ENCODE assay signal across 1 cellular context in the genomic region with DNA sequence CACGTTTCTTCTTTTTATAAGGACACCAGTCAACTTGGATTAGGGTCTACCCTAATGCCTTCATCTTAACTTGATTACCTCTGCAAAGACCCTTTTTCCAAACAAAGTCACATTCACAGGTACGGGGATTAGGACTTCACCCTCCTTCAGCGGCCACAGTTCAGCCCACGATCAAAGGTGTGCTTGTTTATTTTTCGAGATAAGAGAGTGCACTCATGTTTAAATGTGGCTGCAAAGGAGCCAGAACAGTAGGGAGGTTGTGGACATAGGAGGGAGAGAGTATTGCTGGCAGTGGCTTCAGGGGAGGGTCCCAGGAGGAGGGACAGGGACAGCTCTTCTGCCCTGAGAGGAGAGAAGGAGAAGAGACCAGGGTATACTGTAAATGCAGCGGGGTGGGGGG.
TF ChIP-seq lines count a peak whose summit lies in the region.

No MANE protein-coding gene starts in this region.

TF ChIP-seq in HepG2, 621 proteins besides CTCF, POLR2A, EP300 and RAD21 (continued from another document and continues in another):
- TF ChIP-seq TRIM24 (CRISPR knock-in tag; IDR thresholded peaks at IDR 0.05), result 0 out of 2 replicates have a peak, but pooled peaks have one; percentile 48
- TF ChIP-seq, protein P1, sequence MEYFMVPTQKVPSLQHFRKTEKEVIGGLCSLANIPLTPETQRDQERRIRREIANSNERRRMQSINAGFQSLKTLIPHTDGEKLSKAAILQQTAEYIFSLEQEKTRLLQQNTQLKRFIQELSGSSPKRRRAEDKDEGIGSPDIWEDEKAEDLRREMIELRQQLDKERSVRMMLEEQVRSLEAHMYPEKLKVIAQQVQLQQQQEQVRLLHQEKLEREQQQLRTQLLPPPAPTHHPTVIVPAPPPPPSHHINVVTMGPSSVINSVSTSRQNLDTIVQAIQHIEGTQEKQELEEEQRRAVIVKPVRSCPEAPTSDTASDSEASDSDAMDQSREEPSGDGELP (IDR thresholded peaks at IDR 0.05; ENCODE audit: borderline replicate concordance, low read depth), result 0 out of 2 replicates have a peak, but pooled peaks have one; percentile 31
- 0 out of 2 replicates have a peak, but pooled peaks have one; percentile 33 for TF ChIP-seq RNF2 (conservative IDR thresholded peaks at IDR 0.05; ENCODE audit: low read depth)
- TF ChIP-seq SOX5 (CRISPR knock-in tag; IDR thresholded peaks at IDR 0.05; ENCODE audit: borderline replicate concordance), result peak; percentile 83
- TF ChIP-seq YEATS2 (CRISPR knock-in tag; IDR thresholded peaks at IDR 0.05; ENCODE audit: borderline replicate concordance), result peak; percentile 40; the same call in 1 of the 2 replicates
- TF ChIP-seq, protein P2, sequence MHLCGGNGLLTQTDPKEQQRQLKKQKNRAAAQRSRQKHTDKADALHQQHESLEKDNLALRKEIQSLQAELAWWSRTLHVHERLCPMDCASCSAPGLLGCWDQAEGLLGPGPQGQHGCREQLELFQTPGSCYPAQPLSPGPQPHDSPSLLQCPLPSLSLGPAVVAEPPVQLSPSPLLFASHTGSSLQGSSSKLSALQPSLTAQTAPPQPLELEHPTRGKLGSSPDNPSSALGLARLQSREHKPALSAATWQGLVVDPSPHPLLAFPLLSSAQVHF (CRISPR knock-in tag; IDR thresholded peaks at IDR 0.05), result no peak
- TF ChIP-seq, protein P3, sequence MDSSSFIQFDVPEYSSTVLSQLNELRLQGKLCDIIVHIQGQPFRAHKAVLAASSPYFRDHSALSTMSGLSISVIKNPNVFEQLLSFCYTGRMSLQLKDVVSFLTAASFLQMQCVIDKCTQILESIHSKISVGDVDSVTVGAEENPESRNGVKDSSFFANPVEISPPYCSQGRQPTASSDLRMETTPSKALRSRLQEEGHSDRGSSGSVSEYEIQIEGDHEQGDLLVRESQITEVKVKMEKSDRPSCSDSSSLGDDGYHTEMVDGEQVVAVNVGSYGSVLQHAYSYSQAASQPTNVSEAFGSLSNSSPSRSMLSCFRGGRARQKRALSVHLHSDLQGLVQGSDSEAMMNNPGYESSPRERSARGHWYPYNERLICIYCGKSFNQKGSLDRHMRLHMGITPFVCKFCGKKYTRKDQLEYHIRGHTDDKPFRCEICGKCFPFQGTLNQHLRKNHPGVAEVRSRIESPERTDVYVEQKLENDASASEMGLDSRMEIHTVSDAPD (CRISPR knock-in tag; IDR thresholded peaks at IDR 0.05), result 0 out of 2 replicates have a peak, but pooled peaks have one; percentile 58
- peak; percentile 54 for TF ChIP-seq GATAD1 (CRISPR knock-in tag; IDR thresholded peaks at IDR 0.05)
- TF ChIP-seq KDM6A (CRISPR knock-in tag; IDR thresholded peaks at IDR 0.05; ENCODE audit: low read depth), result peak; percentile 67
- TF ChIP-seq ZNF138 (CRISPR knock-in tag; IDR thresholded peaks at IDR 0.05; ENCODE audit: low read depth), result no peak
- TF ChIP-seq, protein P4, sequence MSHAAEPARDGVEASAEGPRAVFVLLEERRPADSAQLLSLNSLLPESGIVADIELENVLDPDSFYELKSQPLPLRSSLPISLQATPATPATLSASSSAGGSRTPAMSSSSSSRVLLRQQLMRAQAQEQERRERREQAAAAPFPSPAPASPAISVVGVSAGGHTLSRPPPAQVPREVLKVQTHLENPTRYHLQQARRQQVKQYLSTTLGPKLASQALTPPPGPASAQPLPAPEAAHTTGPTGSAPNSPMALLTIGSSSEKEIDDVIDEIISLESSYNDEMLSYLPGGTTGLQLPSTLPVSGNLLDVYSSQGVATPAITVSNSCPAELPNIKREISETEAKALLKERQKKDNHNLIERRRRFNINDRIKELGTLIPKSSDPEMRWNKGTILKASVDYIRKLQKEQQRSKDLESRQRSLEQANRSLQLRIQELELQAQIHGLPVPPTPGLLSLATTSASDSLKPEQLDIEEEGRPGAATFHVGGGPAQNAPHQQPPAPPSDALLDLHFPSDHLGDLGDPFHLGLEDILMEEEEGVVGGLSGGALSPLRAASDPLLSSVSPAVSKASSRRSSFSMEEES (CRISPR knock-in tag; IDR thresholded peaks at IDR 0.05), result 0 out of 2 replicates have a peak, but pooled peaks have one; percentile 27
- peak; percentile 88 for TF ChIP-seq REPIN1 (CRISPR knock-in tag; IDR thresholded peaks at IDR 0.05; ENCODE audit: borderline replicate concordance, low read depth)
- TF ChIP-seq, protein P5, sequence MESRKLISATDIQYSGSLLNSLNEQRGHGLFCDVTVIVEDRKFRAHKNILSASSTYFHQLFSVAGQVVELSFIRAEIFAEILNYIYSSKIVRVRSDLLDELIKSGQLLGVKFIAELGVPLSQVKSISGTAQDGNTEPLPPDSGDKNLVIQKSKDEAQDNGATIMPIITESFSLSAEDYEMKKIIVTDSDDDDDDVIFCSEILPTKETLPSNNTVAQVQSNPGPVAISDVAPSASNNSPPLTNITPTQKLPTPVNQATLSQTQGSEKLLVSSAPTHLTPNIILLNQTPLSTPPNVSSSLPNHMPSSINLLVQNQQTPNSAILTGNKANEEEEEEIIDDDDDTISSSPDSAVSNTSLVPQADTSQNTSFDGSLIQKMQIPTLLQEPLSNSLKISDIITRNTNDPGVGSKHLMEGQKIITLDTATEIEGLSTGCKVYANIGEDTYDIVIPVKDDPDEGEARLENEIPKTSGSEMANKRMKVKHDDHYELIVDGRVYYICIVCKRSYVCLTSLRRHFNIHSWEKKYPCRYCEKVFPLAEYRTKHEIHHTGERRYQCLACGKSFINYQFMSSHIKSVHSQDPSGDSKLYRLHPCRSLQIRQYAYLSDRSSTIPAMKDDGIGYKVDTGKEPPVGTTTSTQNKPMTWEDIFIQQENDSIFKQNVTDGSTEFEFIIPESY (CRISPR knock-in tag; IDR thresholded peaks at IDR 0.05), result peak; percentile 62; the same call in 1 of the 2 replicates
- TF ChIP-seq, protein P6, sequence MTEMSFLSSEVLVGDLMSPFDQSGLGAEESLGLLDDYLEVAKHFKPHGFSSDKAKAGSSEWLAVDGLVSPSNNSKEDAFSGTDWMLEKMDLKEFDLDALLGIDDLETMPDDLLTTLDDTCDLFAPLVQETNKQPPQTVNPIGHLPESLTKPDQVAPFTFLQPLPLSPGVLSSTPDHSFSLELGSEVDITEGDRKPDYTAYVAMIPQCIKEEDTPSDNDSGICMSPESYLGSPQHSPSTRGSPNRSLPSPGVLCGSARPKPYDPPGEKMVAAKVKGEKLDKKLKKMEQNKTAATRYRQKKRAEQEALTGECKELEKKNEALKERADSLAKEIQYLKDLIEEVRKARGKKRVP (CRISPR knock-in tag; IDR thresholded peaks at IDR 0.05), result 0 out of 4 replicates have a peak, but pooled peaks of 1 of the 2 experiments have one; percentile 25
- peak; percentile 67; the same call in 1 of the 2 replicates for TF ChIP-seq JUNB (CRISPR knock-in tag; IDR thresholded peaks at IDR 0.05; ENCODE audit: borderline replicate concordance)
- TF ChIP-seq HMG20A (CRISPR knock-in tag; IDR thresholded peaks at IDR 0.05; ENCODE audit: borderline replicate concordance), result peak; percentile 97
- TF ChIP-seq SIX1 (CRISPR knock-in tag; IDR thresholded peaks at IDR 0.05; ENCODE audit: borderline replicate concordance), result peak; percentile 63; the same call in 1 of the 2 replicates
- TF ChIP-seq ZNF567 (CRISPR knock-in tag; IDR thresholded peaks at IDR 0.05; ENCODE audit: borderline replicate concordance), result no peak
- TF ChIP-seq, protein P7, sequence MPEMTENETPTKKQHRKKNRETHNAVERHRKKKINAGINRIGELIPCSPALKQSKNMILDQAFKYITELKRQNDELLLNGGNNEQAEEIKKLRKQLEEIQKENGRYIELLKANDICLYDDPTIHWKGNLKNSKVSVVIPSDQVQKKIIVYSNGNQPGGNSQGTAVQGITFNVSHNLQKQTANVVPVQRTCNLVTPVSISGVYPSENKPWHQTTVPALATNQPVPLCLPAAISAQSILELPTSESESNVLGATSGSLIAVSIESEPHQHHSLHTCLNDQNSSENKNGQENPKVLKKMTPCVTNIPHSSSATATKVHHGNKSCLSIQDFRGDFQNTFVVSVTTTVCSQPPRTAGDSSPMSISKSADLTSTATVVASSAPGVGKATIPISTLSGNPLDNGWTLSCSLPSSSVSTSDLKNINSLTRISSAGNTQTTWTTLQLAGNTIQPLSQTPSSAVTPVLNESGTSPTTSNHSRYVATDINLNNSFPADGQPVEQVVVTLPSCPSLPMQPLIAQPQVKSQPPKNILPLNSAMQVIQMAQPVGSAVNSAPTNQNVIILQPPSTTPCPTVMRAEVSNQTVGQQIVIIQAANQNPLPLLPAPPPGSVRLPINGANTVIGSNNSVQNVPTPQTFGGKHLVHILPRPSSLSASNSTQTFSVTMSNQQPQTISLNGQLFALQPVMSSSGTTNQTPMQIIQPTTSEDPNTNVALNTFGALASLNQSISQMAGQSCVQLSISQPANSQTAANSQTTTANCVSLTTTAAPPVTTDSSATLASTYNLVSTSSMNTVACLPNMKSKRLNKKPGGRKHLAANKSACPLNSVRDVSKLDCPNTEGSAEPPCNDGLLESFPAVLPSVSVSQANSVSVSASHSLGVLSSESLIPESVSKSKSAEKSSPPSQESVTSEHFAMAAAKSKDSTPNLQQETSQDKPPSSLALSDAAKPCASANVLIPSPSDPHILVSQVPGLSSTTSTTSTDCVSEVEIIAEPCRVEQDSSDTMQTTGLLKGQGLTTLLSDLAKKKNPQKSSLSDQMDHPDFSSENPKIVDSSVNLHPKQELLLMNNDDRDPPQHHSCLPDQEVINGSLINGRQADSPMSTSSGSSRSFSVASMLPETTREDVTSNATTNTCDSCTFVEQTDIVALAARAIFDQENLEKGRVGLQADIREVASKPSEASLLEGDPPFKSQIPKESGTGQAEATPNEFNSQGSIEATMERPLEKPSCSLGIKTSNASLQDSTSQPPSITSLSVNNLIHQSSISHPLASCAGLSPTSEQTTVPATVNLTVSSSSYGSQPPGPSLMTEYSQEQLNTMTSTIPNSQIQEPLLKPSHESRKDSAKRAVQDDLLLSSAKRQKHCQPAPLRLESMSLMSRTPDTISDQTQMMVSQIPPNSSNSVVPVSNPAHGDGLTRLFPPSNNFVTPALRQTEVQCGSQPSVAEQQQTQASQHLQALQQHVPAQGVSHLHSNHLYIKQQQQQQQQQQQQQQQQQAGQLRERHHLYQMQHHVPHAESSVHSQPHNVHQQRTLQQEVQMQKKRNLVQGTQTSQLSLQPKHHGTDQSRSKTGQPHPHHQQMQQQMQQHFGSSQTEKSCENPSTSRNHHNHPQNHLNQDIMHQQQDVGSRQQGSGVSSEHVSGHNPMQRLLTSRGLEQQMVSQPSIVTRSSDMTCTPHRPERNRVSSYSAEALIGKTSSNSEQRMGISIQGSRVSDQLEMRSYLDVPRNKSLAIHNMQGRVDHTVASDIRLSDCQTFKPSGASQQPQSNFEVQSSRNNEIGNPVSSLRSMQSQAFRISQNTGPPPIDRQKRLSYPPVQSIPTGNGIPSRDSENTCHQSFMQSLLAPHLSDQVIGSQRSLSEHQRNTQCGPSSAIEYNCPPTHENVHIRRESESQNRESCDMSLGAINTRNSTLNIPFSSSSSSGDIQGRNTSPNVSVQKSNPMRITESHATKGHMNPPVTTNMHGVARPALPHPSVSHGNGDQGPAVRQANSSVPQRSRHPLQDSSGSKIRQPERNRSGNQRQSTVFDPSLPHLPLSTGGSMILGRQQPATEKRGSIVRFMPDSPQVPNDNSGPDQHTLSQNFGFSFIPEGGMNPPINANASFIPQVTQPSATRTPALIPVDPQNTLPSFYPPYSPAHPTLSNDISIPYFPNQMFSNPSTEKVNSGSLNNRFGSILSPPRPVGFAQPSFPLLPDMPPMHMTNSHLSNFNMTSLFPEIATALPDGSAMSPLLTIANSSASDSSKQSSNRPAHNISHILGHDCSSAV (CRISPR knock-in tag; IDR thresholded peaks at IDR 0.05; ENCODE audit: borderline replicate concordance), result no peak
- TF ChIP-seq, protein P8, sequence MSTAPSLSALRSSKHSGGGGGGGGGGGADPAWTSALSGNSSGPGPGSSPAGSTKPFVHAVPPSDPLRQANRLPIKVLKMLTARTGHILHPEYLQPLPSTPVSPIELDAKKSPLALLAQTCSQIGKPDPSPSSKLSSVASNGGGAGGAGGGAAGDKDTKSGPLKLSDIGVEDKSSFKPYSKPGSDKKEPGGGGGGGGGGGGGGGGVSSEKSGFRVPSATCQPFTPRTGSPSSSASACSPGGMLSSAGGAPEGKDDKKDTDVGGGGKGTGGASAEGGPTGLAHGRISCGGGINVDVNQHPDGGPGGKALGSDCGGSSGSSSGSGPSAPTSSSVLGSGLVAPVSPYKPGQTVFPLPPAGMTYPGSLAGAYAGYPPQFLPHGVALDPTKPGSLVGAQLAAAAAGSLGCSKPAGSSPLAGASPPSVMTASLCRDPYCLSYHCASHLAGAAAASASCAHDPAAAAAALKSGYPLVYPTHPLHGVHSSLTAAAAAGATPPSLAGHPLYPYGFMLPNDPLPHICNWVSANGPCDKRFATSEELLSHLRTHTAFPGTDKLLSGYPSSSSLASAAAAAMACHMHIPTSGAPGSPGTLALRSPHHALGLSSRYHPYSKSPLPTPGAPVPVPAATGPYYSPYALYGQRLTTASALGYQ (CRISPR knock-in tag; IDR thresholded peaks at IDR 0.05), result peak; percentile 98
- TF ChIP-seq ADNP (CRISPR knock-in tag; IDR thresholded peaks at IDR 0.05), result no peak
- TF ChIP-seq ZNF20 (CRISPR knock-in tag; IDR thresholded peaks at IDR 0.05), result no peak
- peak; percentile 68; the same call in 1 of the 2 replicates for TF ChIP-seq JUND (CRISPR knock-in tag; IDR thresholded peaks at IDR 0.05)
- TF ChIP-seq, protein P9, sequence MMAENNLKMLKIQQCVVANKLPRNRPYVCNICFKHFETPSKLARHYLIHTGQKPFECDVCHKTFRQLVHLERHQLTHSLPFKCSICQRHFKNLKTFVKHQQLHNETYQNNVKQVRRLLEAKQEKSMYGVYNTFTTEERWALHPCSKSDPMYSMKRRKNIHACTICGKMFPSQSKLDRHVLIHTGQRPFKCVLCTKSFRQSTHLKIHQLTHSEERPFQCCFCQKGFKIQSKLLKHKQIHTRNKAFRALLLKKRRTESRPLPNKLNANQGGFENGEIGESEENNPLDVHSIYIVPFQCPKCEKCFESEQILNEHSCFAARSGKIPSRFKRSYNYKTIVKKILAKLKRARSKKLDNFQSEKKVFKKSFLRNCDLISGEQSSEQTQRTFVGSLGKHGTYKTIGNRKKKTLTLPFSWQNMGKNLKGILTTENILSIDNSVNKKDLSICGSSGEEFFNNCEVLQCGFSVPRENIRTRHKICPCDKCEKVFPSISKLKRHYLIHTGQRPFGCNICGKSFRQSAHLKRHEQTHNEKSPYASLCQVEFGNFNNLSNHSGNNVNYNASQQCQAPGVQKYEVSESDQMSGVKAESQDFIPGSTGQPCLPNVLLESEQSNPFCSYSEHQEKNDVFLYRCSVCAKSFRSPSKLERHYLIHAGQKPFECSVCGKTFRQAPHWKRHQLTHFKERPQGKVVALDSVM (CRISPR knock-in tag; IDR thresholded peaks at IDR 0.05), result no peak
- TF ChIP-seq ZNF292 (CRISPR knock-in tag; IDR thresholded peaks at IDR 0.05; ENCODE audit: borderline replicate concordance, low read depth), result no peak
- TF ChIP-seq CEBPG (CRISPR knock-in tag; IDR thresholded peaks at IDR 0.05), result peak; percentile 45; the same call in 1 of the 2 replicates
- no peak for TF ChIP-seq ZNF570 (CRISPR knock-in tag; IDR thresholded peaks at IDR 0.05; ENCODE audit: borderline replicate concordance)
- TF ChIP-seq KDM1A (CRISPR knock-in tag; IDR thresholded peaks at IDR 0.05), result 0 out of 2 replicates have a peak, but pooled peaks have one; percentile 40
- TF ChIP-seq ATF1 (CRISPR knock-in tag; IDR thresholded peaks at IDR 0.05), result no peak
- TF ChIP-seq, protein P10, sequence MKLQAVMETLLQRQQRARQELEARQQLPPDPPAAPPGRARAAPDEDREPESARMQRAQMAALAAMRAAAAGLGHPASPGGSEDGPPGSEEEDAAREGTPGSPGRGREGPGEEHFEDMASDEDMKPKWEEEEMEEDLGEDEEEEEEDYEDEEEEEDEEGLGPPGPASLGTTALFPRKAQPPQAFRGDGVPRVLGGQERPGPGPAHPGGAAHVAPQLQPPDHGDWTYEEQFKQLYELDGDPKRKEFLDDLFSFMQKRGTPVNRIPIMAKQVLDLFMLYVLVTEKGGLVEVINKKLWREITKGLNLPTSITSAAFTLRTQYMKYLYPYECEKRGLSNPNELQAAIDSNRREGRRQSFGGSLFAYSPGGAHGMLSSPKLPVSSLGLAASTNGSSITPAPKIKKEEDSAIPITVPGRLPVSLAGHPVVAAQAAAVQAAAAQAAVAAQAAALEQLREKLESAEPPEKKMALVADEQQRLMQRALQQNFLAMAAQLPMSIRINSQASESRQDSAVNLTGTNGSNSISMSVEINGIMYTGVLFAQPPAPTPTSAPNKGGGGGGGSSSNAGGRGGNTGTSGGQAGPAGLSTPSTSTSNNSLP (IDR thresholded peaks at IDR 0.05; ENCODE audit: low read depth, low read length), result no peak
